Comparison of ENCODE assay signal across 9 cellular contexts in the genomic region with DNA sequence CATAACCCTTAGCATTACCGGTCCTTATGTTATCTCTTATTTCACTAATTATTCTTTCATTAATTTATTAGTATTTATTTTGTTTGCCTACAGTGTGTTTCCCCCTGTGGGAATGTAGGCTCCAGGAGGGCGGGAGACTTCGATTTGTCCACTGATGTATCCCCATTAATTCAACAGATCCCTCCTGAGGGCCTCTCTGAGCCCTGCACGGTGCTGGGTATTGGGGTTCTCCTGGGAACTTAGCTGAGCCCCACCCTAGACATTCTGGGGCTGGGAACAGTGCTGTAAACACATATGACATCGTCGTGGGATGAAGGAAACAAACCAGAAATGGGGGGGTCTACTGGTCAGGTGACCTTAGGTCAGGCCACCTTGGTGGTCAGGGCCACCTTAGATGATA. TPM values are rescaled to one million over a fixed set of nuclear protein-coding genes. Genes with fewer than 3 reads are reported as not detected.
A peak's percentile ranks its signal among the peaks of the same experiment; 100 is the strongest.
DNase-seq lines count a peak whose midpoint lies in the region; FAIRE-seq and TF ChIP-seq lines count a peak whose summit lies in the region.
"Had no signal": no experiment of that assay in that cellular context is flagged by ENCODE, and none has a peak within 500 bp of the region (broad histone marks: within the 10 kb centered on the region; RNA-seq: fewer than 3 reads in every experiment).

No MANE protein-coding gene starts in this region.

- H3K27me3 ChIP-seq in adipocyte (replicated peaks; ENCODE audit: control insufficient read depth, insufficient read depth, low read length), result no peaks in the 10 kb centered on the region
- H3K27me3 ChIP-seq in iPS-18a (ENCODE audit: control insufficient read depth, insufficient read depth, low read length), result peaks cover 15% of the 10 kb centered on the region
- no peaks in the 10 kb centered on the region for H3K27me3 ChIP-seq in small intestine (ENCODE audit: control insufficient read depth in 2 of 2, insufficient read depth in 2 of 2, low read length in 2 of 2)

- POLR2A ChIA-PET in OCI-LY7 (lab: Charles Lee), result no interaction called here

- H3K9ac ChIP-seq in adipocyte (ENCODE audit: low read length), result peak overlapping the region; percentile 95
- H3K9ac ChIP-seq in iPS-18a (ENCODE audit: low read length), result no peak overlapping the region

- H4K20me1 ChIP-seq in OCI-LY7 (ENCODE audit: insufficient read depth, low read length), result no peaks in the 10 kb centered on the region

- H3K4me2 ChIP-seq in OCI-LY7 (ENCODE audit: low read length), result no peak overlapping the region

- TF ChIP-seq CTCF in GM12865 (IDR thresholded peaks at IDR 0.05; ENCODE audit: insufficient read depth, low read depth, low read length, missing control alignments), result no peak
- TF ChIP-seq CTCF in OCI-LY7 (conservative IDR thresholded peaks at IDR 0.05; ENCODE audit: low read length), result no peak

- no peaks in the 10 kb centered on the region for H3K9me3 ChIP-seq in adipocyte (ENCODE audit: control insufficient read depth, low read length)
- no peaks in the 10 kb centered on the region for H3K9me3 ChIP-seq in iPS-18a (ENCODE audit: control insufficient read depth, low read depth, low read length)
- no peaks in the 10 kb centered on the region for H3K9me3 ChIP-seq in small intestine (ENCODE audit: control insufficient read depth, low read depth)
- H3K9me3 ChIP-seq in OCI-LY7 (ENCODE audit: low read length), result no peaks in the 10 kb centered on the region

- no peaks in the 10 kb centered on the region for H3K9me2 ChIP-seq in OCI-LY7 (ENCODE audit: insufficient read depth, low read length)

- intact Hi-C loops in OCI-LY7 (cut with micrococcal nuclease; ENCODE audit: unreplicated experiment) (no loop called here), posterior cingulate gyrus (cut with DNase I) (no loop called here)

- no peak for DNase-seq in GM12865 (ENCODE audit: low read depth)
- no peak for DNase-seq in adipocyte (ENCODE audit: low read depth)
- no peak for DNase-seq in small intestine
- DNase-seq in NCI-H146 (lab: John Stamatoyannopoulos, UW), result no peak
- DNase-seq in OCI-LY7 (ENCODE audit: low spot score), result no peak
- no peak for DNase-seq in posterior cingulate gyrus
- DNase-seq in NCI-H1417 (lab: John Stamatoyannopoulos, UW), result no peak
- DNase-seq: NCI-H2171 had no signal

- 37 to 47% (median 44%) methylated on average over 6 of the region's 6 CpGs for WGBS in small intestine, 3 donors

- CTCF ChIA-PET in OCI-LY7 (lab: Charles Lee; ENCODE audit: unreplicated experiment), result no interaction called here

- no peaks in the 10 kb centered on the region for H3K79me2 ChIP-seq in OCI-LY7 (ENCODE audit: insufficient read depth, low read depth, low read length)

- BruUV-seq in OCI-LY7 (replicated peaks; lab: Mats Ljungman, UMichigan), result no TSS peak

- peaks cover 11% of the 10 kb centered on the region for H3K36me3 ChIP-seq in adipocyte (ENCODE audit: control insufficient read depth, insufficient read depth, low read length, severe bottlenecking)
- no peaks in the 10 kb centered on the region for H3K36me3 ChIP-seq in iPS-18a (ENCODE audit: control insufficient read depth, low read depth, low read length)
- H3K36me3 ChIP-seq in small intestine (ENCODE audit: control insufficient read depth in 2 of 2, insufficient read depth in 2 of 2, low read length in 2 of 2), result no peaks in the 10 kb centered on the region
- H3K36me3 ChIP-seq in OCI-LY7 (ENCODE audit: insufficient read depth, low read length), result no peaks in the 10 kb centered on the region

- H3K4me1 ChIP-seq in adipocyte (ENCODE audit: control insufficient read depth, insufficient read depth, low read length) (peaks cover 44% of the 10 kb centered on the region), iPS-18a (ENCODE audit: control insufficient read depth, low read depth, low read length) (peaks cover 7% of the 10 kb centered on the region), small intestine (ENCODE audit: control insufficient read depth in 2 of 2, insufficient read depth in 1 of 2, low read depth in 1 of 2, low read length in 1 of 2) (peaks cover 3 to 9% of the 10 kb centered on the region in 2 donors), OCI-LY7 (ENCODE audit: insufficient read depth, low read length, poor library complexity, severe bottlenecking) (peaks cover 22% of the 10 kb centered on the region)

- H3K27ac ChIP-seq in iPS-18a (ENCODE audit: low read length), result no peak overlapping the region
- peak overlapping the region in 1 of 2 donors; percentile 88 for H3K27ac ChIP-seq in small intestine (ENCODE audit: low read depth in 1 of 2, low read length in 1 of 2)
- H3K27ac ChIP-seq in OCI-LY7 (ENCODE audit: low read depth, low read length, poor library complexity, severe bottlenecking), result no peak overlapping the region

- no peak overlapping the region for H2AFZ ChIP-seq in OCI-LY7 (ENCODE audit: low read length)

- FAIRE-seq in small intestine (lab: Jason Lieb, UNC), result no peak

- peak overlapping the region; percentile 36 for H3K4me3 ChIP-seq in GM12865 (ENCODE audit: low read depth, low read length)
- H3K4me3 ChIP-seq in adipocyte (ENCODE audit: low read length), result peak overlapping the region; percentile 82
- peak overlapping the region; percentile 48 for H3K4me3 ChIP-seq in iPS-18a (ENCODE audit: low read length)
- peak overlapping the region; percentile 51 to 62 for H3K4me3 ChIP-seq in small intestine (ENCODE audit: low read depth in 1 of 2, low read length in 2 of 2)
- H3K4me3 ChIP-seq in OCI-LY7 (ENCODE audit: low read depth, low read length, poor library complexity, severe bottlenecking), result no peak overlapping the region

RNA-seq across cellular contexts. Expression of gene PHETA2, which starts 0.8 kb away (rescaled TPM):
- polyA plus RNA-seq in small intestine, result 1 to 10 TPM; 4.9 to 9.6 (median 8.9) TPM
- 0.05 TPM in 1 of 2 replicates, not detected in the other for total RNA-seq in OCI-LY7 (2014; rRNA removed; shearing (Covaris generic))
- 0.23 and 0.35 TPM in 2 replicates for total RNA-seq in OCI-LY7 (2022)

RNA-seq across cellular contexts. Expression of gene NAGA, which starts 4.2 kb away (rescaled TPM):
- 10 to 100 TPM in 2 of 3 donors, 1 to 10 TPM in 1; 8.7 to 19.9 (median 14.3) TPM for polyA plus RNA-seq in small intestine
- total RNA-seq in OCI-LY7 (2014; rRNA removed; shearing (Covaris generic)), result 11.2 and 16.9 TPM in 2 replicates
- total RNA-seq in OCI-LY7 (2022), result 14.4 and 14.9 TPM in 2 replicates

RNA-seq across cellular contexts. Expression of gene SMDT1, which starts 4.7 kb away (rescaled TPM):
- 100 to 1,000 TPM; 103 to 304 (median 164) TPM for polyA plus RNA-seq in small intestine
- 23.0 and 31.5 TPM in 2 replicates for total RNA-seq in OCI-LY7 (2014; rRNA removed; shearing (Covaris generic))
- total RNA-seq in OCI-LY7 (2022), result 111 and 114 TPM in 2 replicates

RNA-seq across cellular contexts. Expression of gene NDUFA6, which starts 15.7 kb away (rescaled TPM):
- 100 to 1,000 TPM; 128 to 258 (median 174) TPM for polyA plus RNA-seq in small intestine
- 49.8 and 62.4 TPM in 2 replicates for total RNA-seq in OCI-LY7 (2014; rRNA removed; shearing (Covaris generic))
- total RNA-seq in OCI-LY7 (2022), result 57.6 and 63.8 TPM in 2 replicates

RNA-seq across cellular contexts. Expression of gene CYP2D6, which starts 55.8 kb away (rescaled TPM):
- polyA plus RNA-seq in small intestine, result 100 to 1,000 TPM in 1 of 3 donors, 10 to 100 TPM in 1, 1 to 10 TPM in 1; 5.8 to 172 (median 38.1) TPM
- total RNA-seq in OCI-LY7 (2014; rRNA removed; shearing (Covaris generic)), result 2.4 and 3.0 TPM in 2 replicates
- 4.1 and 4.5 TPM in 2 replicates for total RNA-seq in OCI-LY7 (2022)
